ENCODE assay signal across 36 cellular contexts in genomic region chr6:116159782-116160524, GRCh38. TPM values are rescaled to one million over a fixed set of nuclear protein-coding genes. Genes with fewer than 3 reads are reported as not detected.
A peak's percentile ranks its signal among the peaks of the same experiment; 100 is the strongest.
DNase-seq lines count a peak whose midpoint lies in the region; ATAC-seq, FAIRE-seq and TF ChIP-seq lines count a peak whose summit lies in the region.
"Had no signal": no experiment of that assay in that cellular context is flagged by ENCODE, and none has a peak within 500 bp of the region (broad histone marks: within the 10 kb centered on the region; RNA-seq: fewer than 3 reads in every experiment).

No MANE protein-coding gene starts in this region.

- no peaks in the 10 kb centered on the region for H3K79me1 ChIP-seq in H1 (ENCODE audit: low read depth, low read length)

- no peak overlapping the region for H4K5ac ChIP-seq in H1 (ENCODE audit: insufficient read length, low read depth, low read length)

- H3K4me1 ChIP-seq in H1 (replicated peaks in 1 of 4; ENCODE audit: control insufficient read depth in 3 of 4, insufficient read depth in 4 of 4, low read length in 3 of 4) (no peaks in the 10 kb centered on the region), right lobe of liver (no peaks in the 10 kb centered on the region)
- H3K4me1 ChIP-seq: BLaER1 treated with 17β-estradiol and CSF1 and Interleukin-3, amounts not matched to agents 10 nM and 100 nM; colonic mucosa; uterus had no signal

- H4K8ac ChIP-seq in H1 (ENCODE audit: extremely low read depth, insufficient read depth, low read length): no peak overlapping the region

- no peak overlapping the region for H3K4me3 ChIP-seq in AG10803 (ENCODE audit: low read length)
- H3K4me3 ChIP-seq in H1 (ENCODE audit: extremely low read depth in 1 of 4, insufficient read depth in 2 of 4, low read depth in 3 of 4, low read length in 4 of 4): no peak overlapping the region
- H3K4me3 ChIP-seq in right lobe of liver: no peak overlapping the region
- H3K4me3 ChIP-seq: BLaER1 treated with 17β-estradiol and CSF1 and Interleukin-3, amounts not matched to agents 10 nM and 100 nM; colonic mucosa; mucosa of descending colon; ovary; uterus had no signal

- TF ChIP-seq CTCF in AG10803 (conservative IDR thresholded peaks at IDR 0.05; ENCODE audit: low read length) (no peak), H1 (IDR thresholded peaks at IDR 0.05; ENCODE audit: control extremely low read depth in 1 of 3, insufficient read depth in 1 of 3, low read depth in 1 of 3, low read length in 3 of 3) (no peak), right lobe of liver (IDR thresholded peaks at IDR 0.05) (no peak)

- H2BK12ac ChIP-seq in H1 (ENCODE audit: low read depth, low read length): no peak overlapping the region

- H2AFZ ChIP-seq in H1 (ENCODE audit: low read length): no peak overlapping the region

- peaks cover 0 to 16% of the 10 kb centered on the region in 2 experiments; a peak in 2 of 4 replicates for H3K79me2 ChIP-seq in H1 (ENCODE audit: control insufficient read depth in 1 of 2, insufficient read depth in 2 of 2, low read length in 2 of 2)

- no peak for TF ChIP-seq EP300 in H1 (IDR thresholded peaks at IDR 0.05; ENCODE audit: borderline replicate concordance in 1 of 2, low read depth in 2 of 2, low read length in 2 of 2)

- no peak overlapping the region for H2AK5ac ChIP-seq in H1 (ENCODE audit: low read depth, low read length)

- peak; percentile 7 for FAIRE-seq in H1 (lab: Jason Lieb, UNC)
- no peak for FAIRE-seq in H54 (lab: Jason Lieb, UNC)
- FAIRE-seq: A204.1, bronchial epithelial cell had no signal

- no peak overlapping the region for H3K4ac ChIP-seq in H1 (replicated peaks; ENCODE audit: insufficient read length, low read depth, low read length)

- POLR2A ChIA-PET in H1 (lab: Charles Lee; ENCODE audit: partially characterized antibody): no interaction called here

- DNase-seq in AG10803 (ENCODE audit: low read depth) (peak; percentile 80), HS-5 (ENCODE audit: low read depth) (peak; percentile 67), H1 (ENCODE audit: low read depth in 1 of 2, low spot score in 2 of 2) (no peak), right lobe of liver (no peak), NOMO-1 (lab: John Stamatoyannopoulos, UW; ENCODE audit: unreplicated experiment in 2 of 2) (no peak), H54 (ENCODE audit: insufficient read length, low spot score) (no peak), medulla oblongata (ENCODE audit: extremely low spot score) (no peak)
- DNase-seq: activated CD4-positive, alpha-beta T cell treated with anti-CD3 and anti-CD28 coated beads for 48 hours; activated naive CD4-positive, alpha-beta T cell treated with Interleukin-2 at 50 U/mL for 16 hours; activated T-cell treated with anti-CD3 and anti-CD28 coated beads, Interleukin-2, amount 50 U/mL, for 48 hours; colonic mucosa; DND-41; effector memory CD8-positive, alpha-beta T cell; H9; islet precursor cell; KG1; mucosa of descending colon; MV-4-11; NCI-H1694 treated with DMSO at 0.1 percent for 48 hours; NCI-H69; ovary; stimulated activated CD4-positive, alpha-beta T cell treated with anti-CD3 and anti-CD28 coated beads, Interleukin-4, amount 100 ng/mL, for 24 hours; stimulated activated naive B cell treated with anti-CD40 and anti-IgM and Interleukin-4, amounts not matched to agents 10 μg/mL and 1 μg/mL and 100 μg/mL, for 72 hours; uterus had no signal

- no peak overlapping the region for H2BK20ac ChIP-seq in H1 (ENCODE audit: low read length)

- no peak overlapping the region for H3K56ac ChIP-seq in H1 (replicated peaks; ENCODE audit: insufficient read length, low read depth, low read length)

- H2BK120ac ChIP-seq in H1 (replicated peaks; ENCODE audit: low read depth, low read length): no peak overlapping the region

- CTCF ChIA-PET in H1 (lab: Charles Lee; ENCODE audit: partially characterized antibody): interaction anchor here (2.3 kb wide), 1 partner anchor 57 kb away, joined by 4 read pairs; no protein-coding TSS in a partner anchor

- 96% methylated on average over 3 of the region's 3 CpGs; no CpG with 5 or more reads in 1 of the 2 experiments for WGBS in H1 (ENCODE audit: extremely low coverage in 1 of 2, insufficient coverage in 1 of 2, insufficient read length in 1 of 2, insufficient replicate concordance in 2 of 2, low coverage in 1 of 2, low lambda C conversion rate in 2 of 2, missing lambda C conversion rate in 1 of 2), 2 experiments
- WGBS in right lobe of liver (ENCODE audit: insufficient coverage, low coverage, low lambda C conversion rate, missing lambda C conversion rate): 93% methylated on average over 3 of the region's 3 CpGs

- H3K27me3 ChIP-seq in H1 (replicated peaks in 1 of 4; ENCODE audit: control insufficient read depth in 3 of 4, extremely low read depth in 1 of 4, insufficient read depth in 3 of 4, low read length in 3 of 4) (no peaks in the 10 kb centered on the region), right lobe of liver (no peaks in the 10 kb centered on the region)
- H3K27me3 ChIP-seq: BLaER1 treated with 17β-estradiol and CSF1 and Interleukin-3, amounts not matched to agents 10 nM and 100 nM; colonic mucosa; ovary; uterus had no signal

- TF ChIP-seq RAD21 in H1 (IDR thresholded peaks at IDR 0.05 in 1 of 2, conservative IDR thresholded peaks at IDR 0.05 in 1 of 2; ENCODE audit: low read depth in 2 of 2, low read length in 2 of 2): no peak

- intact Hi-C loops in right lobe of liver (cut with DNase I): no loop called here

- ATAC-seq in GM18873 (IDR thresholded peaks at IDR 0.05; ENCODE audit: low FRiP score, unreplicated experiment) (peak; percentile 78), right lobe of liver (no peak)
- ATAC-seq: effector memory CD8-positive, alpha-beta T cell; mucosa of descending colon; stimulated activated naive B cell treated with anti-CD40 and anti-IgM and Interleukin-4, amounts not matched to agents 10 μg/mL and 1 μg/mL and 100 μg/mL, for 72 hours had no signal

- H3K14ac ChIP-seq in H1 (ENCODE audit: insufficient read length): no peak overlapping the region

- no peaks in the 10 kb centered on the region; a peak in 1 of 4 replicates for H3K9me3 ChIP-seq in H1 (ENCODE audit: insufficient read depth in 2 of 2, low read depth in 1 of 2, low read length in 1 of 2)
- no peaks in the 10 kb centered on the region for H3K9me3 ChIP-seq in right lobe of liver
- H3K9me3 ChIP-seq: colonic mucosa, mucosa of descending colon, ovary, uterus had no signal

- no peak overlapping the region for H3K18ac ChIP-seq in H1 (ENCODE audit: extremely low read depth, low read length)

- no peaks in the 10 kb centered on the region for H4K20me1 ChIP-seq in H1 (replicated peaks in 1 of 2; ENCODE audit: control insufficient read depth in 1 of 2, insufficient read depth in 2 of 2, low read length in 2 of 2)
- H4K20me1 ChIP-seq: BLaER1 treated with 17β-estradiol and CSF1 and Interleukin-3, amounts not matched to agents 10 nM and 100 nM had no signal

- H3K27ac ChIP-seq in H1 (ENCODE audit: low read depth, low read length): no peak overlapping the region
- no peak overlapping the region for H3K27ac ChIP-seq in right lobe of liver
- H3K27ac ChIP-seq: BLaER1 treated with 17β-estradiol and CSF1 and Interleukin-3, amounts not matched to agents 10 nM and 100 nM; colonic mucosa; ovary; RWPE1; uterus had no signal

- H3K4me2 ChIP-seq in H1 (ENCODE audit: insufficient read depth in 1 of 2, low read depth in 2 of 2, low read length in 2 of 2): no peak overlapping the region
- H3K4me2 ChIP-seq: BLaER1 treated with 17β-estradiol and CSF1 and Interleukin-3, amounts not matched to agents 10 nM and 100 nM had no signal

- no peak overlapping the region for H4K91ac ChIP-seq in H1 (replicated peaks; ENCODE audit: insufficient read length, low read length)

- TF ChIP-seq POLR2A in H1 (IDR thresholded peaks at IDR 0.05; ENCODE audit: control extremely low read depth in 1 of 2, low read depth in 2 of 2, low read length in 2 of 2) (no peak), right lobe of liver (IDR thresholded peaks at IDR 0.05) (no peak), H54 (IDR thresholded peaks at IDR 0.05; ENCODE audit: low read depth, low read length) (no peak)

- H2BK5ac ChIP-seq in H1 (ENCODE audit: low read depth, low read length): no peak overlapping the region

- H2BK15ac ChIP-seq in H1 (ENCODE audit: low read length): no peak overlapping the region

- H3K36me3 ChIP-seq in H1 (ENCODE audit: control insufficient read depth in 2 of 4, insufficient read depth in 4 of 4, low read length in 3 of 4) (no peaks in the 10 kb centered on the region; a peak in 3 of 8 replicates), right lobe of liver (no peaks in the 10 kb centered on the region)
- H3K36me3 ChIP-seq: colonic mucosa, ovary, uterus had no signal

- no peaks in the 10 kb centered on the region for H3K23me2 ChIP-seq in H1 (ENCODE audit: low read depth, low read length)

- H3K23ac ChIP-seq in H1 (ENCODE audit: insufficient read length): no peak overlapping the region

- H3K9ac ChIP-seq in H1 (replicated peaks in 1 of 4; ENCODE audit: extremely low read depth in 1 of 4, low read depth in 3 of 4, low read length in 3 of 4): no peak overlapping the region
- H3K9ac ChIP-seq: BLaER1 treated with 17β-estradiol and CSF1 and Interleukin-3, amounts not matched to agents 10 nM and 100 nM had no signal

TF ChIP-seq in H1, 55 proteins besides CTCF, POLR2A, EP300 and RAD21 (continues in another document):
- no peak for TF ChIP-seq HDAC6 (IDR thresholded peaks at IDR 0.05; ENCODE audit: low read depth, low read length)

RNA-seq across cellular contexts. Expression of gene COL10A1, which starts 34.0 kb away (rescaled TPM):
- not detected in 2 replicates for total RNA-seq in H1 (2021; fragmentation: NEBNext Ultra II Directional; extraction: Animal tissue kit (Norgen Biotek cat#: 25700))
- not detected in 2 replicates for polyA plus RNA-seq in H1 (2011; rRNA removed)
- polyA plus RNA-seq in H1 (2011; cell fraction: cytosol; rRNA removed): not detected
- polyA plus RNA-seq in H1 (2011; cell fraction: nucleus; rRNA removed): not detected
- polyA plus RNA-seq in H1 (2012, experiment 1 of 2): 0.13 to 0.22 TPM (median 0.16 TPM) in 4 replicates
- not detected for polyA plus RNA-seq in H1 (2012, experiment 2 of 2)
- polyA plus RNA-seq in H1 (2013, experiment 1 of 2): 0.32 TPM
- polyA plus RNA-seq in H1 (2013, experiment 2 of 2): 0.15 TPM
- not detected in 2 replicates for polyA minus RNA-seq in H1 (2011; rRNA and poly(A)+ RNA removed)
- not detected for polyA minus RNA-seq in H1 (2011; cell fraction: cytosol; rRNA and poly(A)+ RNA removed)
- polyA minus RNA-seq in H1 (2011; cell fraction: nucleus; rRNA and poly(A)+ RNA removed): not detected
- total RNA-seq in right lobe of liver: 10 to 100 TPM in 1 of 6 experiments, under 1 TPM in 1, not detected in 4; 0.12 to 23.4 TPM
- total RNA-seq: activated CD8-positive, alpha-beta memory T cell treated with anti-CD3 and anti-CD28 coated beads for 36 hours; bronchial epithelial cell; colonic mucosa; glomerular endothelial cell; H9; HT1080; liver; mucosa of descending colon; T-helper 2 cell treated with Interferon-gamma antibody and Interleukin-4, amounts not matched to agents 100 ng/mL and 5 ng/mL, for 36 hours; temporal lobe had no signal
- polyA plus RNA-seq: esophagus had no signal

RNA-seq across cellular contexts. Expression of gene NT5DC1, which starts 59.3 kb away (rescaled TPM):
- total RNA-seq in H1 (2021; fragmentation: NEBNext Ultra II Directional; extraction: Animal tissue kit (Norgen Biotek cat#: 25700)): 72.7 and 77.9 TPM in 2 replicates
- 25.3 and 27.3 TPM in 2 replicates for polyA plus RNA-seq in H1 (2011; rRNA removed)
- 36.4 TPM for polyA plus RNA-seq in H1 (2011; cell fraction: cytosol; rRNA removed)
- 27.3 TPM for polyA plus RNA-seq in H1 (2011; cell fraction: nucleus; rRNA removed)
- polyA plus RNA-seq in H1 (2012, experiment 1 of 2): 55.9 to 81.2 TPM (median 63.0 TPM) in 4 replicates
- 6.6 TPM for polyA plus RNA-seq in H1 (2012, experiment 2 of 2)
- 16.0 TPM for polyA plus RNA-seq in H1 (2013, experiment 1 of 2)
- polyA plus RNA-seq in H1 (2013, experiment 2 of 2): 16.9 TPM
- polyA minus RNA-seq in H1 (2011; rRNA and poly(A)+ RNA removed): 54.2 and 66.1 TPM in 2 replicates
- polyA minus RNA-seq in H1 (2011; cell fraction: cytosol; rRNA and poly(A)+ RNA removed): 68.4 TPM
- 79.8 TPM for polyA minus RNA-seq in H1 (2011; cell fraction: nucleus; rRNA and poly(A)+ RNA removed)
- total RNA-seq in right lobe of liver: 10 to 100 TPM in 4 of 6 experiments, 1 to 10 TPM in 2; 8.5 to 49.1 (median 34.8) TPM

Comparison
In these comparisons a context has a peak if more than half of its experiments do, and no peak if none do; other contexts are left out.
1. DNase-seq: peak in AG10803 (single experiment) and HS-5 (single experiment); none in H1 (0 of 2), right lobe of liver (0 of 3), NOMO-1 (0 of 2), H54 (single experiment) and medulla oblongata (single experiment).